ENCODE assay signal across 11 cellular contexts in the genomic region with DNA sequence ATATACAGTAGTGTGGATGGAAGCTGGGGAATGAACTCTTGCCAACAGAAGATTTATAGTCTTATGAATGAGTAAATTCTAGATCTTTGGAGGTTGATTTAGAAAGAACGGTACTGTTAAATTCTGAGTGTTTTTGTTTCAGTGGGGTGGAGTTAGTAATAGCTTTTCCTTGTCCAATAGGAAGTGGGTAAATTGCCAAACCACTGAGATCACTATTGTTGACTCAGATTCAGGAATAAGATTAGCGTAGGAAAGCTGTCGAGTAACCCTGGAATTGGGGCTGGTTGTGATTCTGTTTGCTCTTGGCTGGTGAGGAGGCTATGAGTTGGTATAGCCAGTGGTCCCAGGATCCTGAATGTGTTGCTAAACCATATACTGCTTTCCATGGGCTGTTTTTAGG.
DNase-seq lines count a peak whose midpoint lies in the region; ATAC-seq lines count a peak whose summit lies in the region.
"Had no signal": no experiment of that assay in that cellular context is flagged by ENCODE, and none has a peak within 500 bp of the region (broad histone marks: within the 10 kb centered on the region; RNA-seq: fewer than 3 reads in every experiment).

No MANE protein-coding gene starts in this region.

- no peak for ATAC-seq in activated CD8-positive, alpha-beta T cell treated with anti-CD3 and anti-CD28 coated beads, Interleukin-2, amount 10 ng/mL, durations not matched to agents 7 days and 5 days
- ATAC-seq in sciatic nerve = peak; percentile 76
- no peak for ATAC-seq in HG03571 (IDR thresholded peaks at IDR 0.05; ENCODE audit: unreplicated experiment)
- no peak for ATAC-seq in GM19324 (IDR thresholded peaks at IDR 0.05; ENCODE audit: low FRiP score, unreplicated experiment)
- ATAC-seq in HG03342 (IDR thresholded peaks at IDR 0.05; ENCODE audit: unreplicated experiment) = no peak

- no peaks in the 10 kb centered on the region for H3K9me3 Mint-ChIP-seq in activated CD8-positive, alpha-beta T cell treated with anti-CD3 and anti-CD28 coated beads, Interleukin-2, amount 10 ng/mL, durations not matched to agents 7 days and 5 days (ENCODE audit: insufficient read depth)

- H3K4me1 Mint-ChIP-seq in activated CD8-positive, alpha-beta T cell treated with anti-CD3 and anti-CD28 coated beads, Interleukin-2, amount 10 ng/mL, durations not matched to agents 7 days and 5 days (ENCODE audit: low read depth) = peaks cover 62% of the 10 kb centered on the region

- intact Hi-C loops in sciatic nerve (cut with DNase I) = loop anchor here (10.0 kb wide), 2 partner anchors 479 to 899 kb away; a partner anchor contains a TSS

- H3K27me3 Mint-ChIP-seq in activated CD8-positive, alpha-beta T cell treated with anti-CD3 and anti-CD28 coated beads, Interleukin-2, amount 10 ng/mL, durations not matched to agents 7 days and 5 days (ENCODE audit: low read depth) = no peaks in the 10 kb centered on the region

- H3K36me3 Mint-ChIP-seq in activated CD8-positive, alpha-beta T cell treated with anti-CD3 and anti-CD28 coated beads, Interleukin-2, amount 10 ng/mL, durations not matched to agents 7 days and 5 days (ENCODE audit: low read depth) = peaks cover 25% of the 10 kb centered on the region

- peak overlapping the region; percentile 35 for H3K27ac Mint-ChIP-seq in activated CD8-positive, alpha-beta T cell treated with anti-CD3 and anti-CD28 coated beads, Interleukin-2, amount 10 ng/mL, durations not matched to agents 7 days and 5 days

- no peak overlapping the region for H3K4me3 Mint-ChIP-seq in activated CD8-positive, alpha-beta T cell treated with anti-CD3 and anti-CD28 coated beads, Interleukin-2, amount 10 ng/mL, durations not matched to agents 7 days and 5 days

- POLR2A ChIA-PET in activated CD8-positive, alpha-beta T cell treated with anti-CD3 and anti-CD28 coated beads, Interleukin-2, amount 10 ng/mL, durations not matched to agents 7 days and 5 days (lab: Charles Lee) = no interaction called here

- CTCF ChIA-PET in activated CD8-positive, alpha-beta T cell treated with anti-CD3 and anti-CD28 coated beads, Interleukin-2, amount 10 ng/mL, durations not matched to agents 7 days and 5 days (lab: Charles Lee) = interaction anchor here (0.7 to 7.9 kb wide), 10 partner anchors 12 to 452 kb away, joined by 3 to 52 read pairs (median 4); no protein-coding TSS in a partner anchor

- DNase-seq in EH (ENCODE audit: low read depth) = peak; percentile 83
- no peak for DNase-seq in activated CD8-positive, alpha-beta T cell treated with anti-CD3 and anti-CD28 coated beads, Interleukin-2, amount 10 ng/mL, durations not matched to agents 7 days and 5 days
- peak; percentile 67 for DNase-seq in glomerular endothelial cell (ENCODE audit: extremely low read depth, low read depth, low spot score)
- DNase-seq in sciatic nerve (ENCODE audit: low spot score) = no peak
- no peak for DNase-seq in NCI-H2171 treated with DMSO at 0.1 percent for 48 hours (lab: John Stamatoyannopoulos, UW)
- DNase-seq: activated CD4-positive, alpha-beta T cell treated with anti-CD3 and anti-CD28 coated beads for 4 hours; cerebellar nuclear complex; NCI-H82 had no signal

Comparison
In these comparisons a context has a peak if more than half of its experiments do, and no peak if none do; other contexts are left out.
1. DNase-seq: peak in EH (single experiment) and glomerular endothelial cell (single experiment); none in activated CD8-positive, alpha-beta T cell treated with anti-CD3 and anti-CD28 coated beads, Interleukin-2, amount 10 ng/mL, durations not matched to agents 7 days and 5 days (single experiment), sciatic nerve (single experiment) and NCI-H2171 treated with DMSO at 0.1 percent for 48 hours (single experiment).